In the genomic region with DNA sequence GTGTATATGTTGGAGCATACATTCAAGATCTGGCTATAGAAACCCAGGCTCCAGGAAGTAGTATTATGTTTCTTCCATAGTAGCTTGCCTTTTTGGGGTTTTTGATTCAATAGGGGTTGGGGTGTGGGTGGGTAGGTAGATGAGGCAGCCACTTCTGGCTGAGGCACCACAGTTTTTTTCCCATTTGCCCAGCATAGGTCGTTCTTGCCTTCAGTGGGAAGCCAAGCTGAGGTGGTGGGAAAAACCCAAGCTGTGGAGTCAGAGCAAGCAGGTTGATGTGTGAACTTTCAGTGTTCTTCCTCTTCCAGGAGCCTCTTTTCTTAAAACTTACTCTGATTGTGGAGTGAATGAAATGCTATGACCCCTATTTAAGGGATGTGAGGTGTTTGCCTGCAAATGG, we compare ENCODE assay signal across 18 cellular contexts.
"Had no signal": no experiment of that assay in that cellular context is flagged by ENCODE, and none has a peak within 500 bp of the region (broad histone marks: within the 10 kb centered on the region; RNA-seq: fewer than 3 reads in every experiment).

No MANE protein-coding gene starts in this region.

- H3K9me3 Mint-ChIP-seq: activated naive CD4-positive, alpha-beta T cell treated with anti-CD3 and anti-CD28 coated beads, Interleukin-2, amount 50 U/mL, for 24 hours; T-cell had no signal

- DNase-seq: amygdala, body of pancreas, caudate nucleus, colonic mucosa, left colon, nephron progenitor cell, occipital lobe, Right ventricle myocardium superior, SK-N-SH, T-cell, T1000, uterus had no signal

- ATAC-seq: activated CD4-positive, CD25-positive, alpha-beta regulatory T cell treated with anti-CD3 and anti-CD28 coated beads, Interleukin-2, amount 50 U/mL, for 24 hours; body of pancreas; left colon; T-cell had no signal

- H3K27me3 Mint-ChIP-seq: activated naive CD4-positive, alpha-beta T cell treated with anti-CD3 and anti-CD28 coated beads, Interleukin-2, amount 50 U/mL, for 24 hours; progenitor cell of endocrine pancreas had no signal

- H3K27ac Mint-ChIP-seq: activated naive CD4-positive, alpha-beta T cell treated with anti-CD3 and anti-CD28 coated beads, Interleukin-2, amount 50 U/mL, for 24 hours; activated T-helper 1 cell treated with anti-CD3 and anti-CD28 coated beads, Interleukin-12 subunit alpha, Interleukin-12 subunit beta, Interleukin-2, Interleukin-4 antibody, amounts not matched to agents 30 ng/mL and 10 ng/mL and 1 ng/mL, durations not matched to agents 14 hours and 24 hours and 36 hours; mesothelial cell of epicardium; nephron progenitor cell; progenitor cell of endocrine pancreas; T-cell had no signal

- H3K36me3 Mint-ChIP-seq: activated naive CD4-positive, alpha-beta T cell treated with anti-CD3 and anti-CD28 coated beads, Interleukin-2, amount 50 U/mL, for 24 hours; mesothelial cell of epicardium; T-cell had no signal

- H3K4me3 Mint-ChIP-seq: activated naive CD4-positive, alpha-beta T cell treated with anti-CD3 and anti-CD28 coated beads, Interleukin-2, amount 50 U/mL, for 24 hours; activated T-helper 1 cell treated with anti-CD3 and anti-CD28 coated beads, Interleukin-12 subunit alpha, Interleukin-12 subunit beta, Interleukin-2, Interleukin-4 antibody, amounts not matched to agents 30 ng/mL and 10 ng/mL and 1 ng/mL, durations not matched to agents 14 hours and 24 hours and 36 hours; mesothelial cell of epicardium; nephron progenitor cell; T-cell had no signal

- FAIRE-seq: endometrium had no signal

- H3K4me1 Mint-ChIP-seq: mesothelial cell of epicardium, nephron progenitor cell had no signal
